In the genomic region with DNA sequence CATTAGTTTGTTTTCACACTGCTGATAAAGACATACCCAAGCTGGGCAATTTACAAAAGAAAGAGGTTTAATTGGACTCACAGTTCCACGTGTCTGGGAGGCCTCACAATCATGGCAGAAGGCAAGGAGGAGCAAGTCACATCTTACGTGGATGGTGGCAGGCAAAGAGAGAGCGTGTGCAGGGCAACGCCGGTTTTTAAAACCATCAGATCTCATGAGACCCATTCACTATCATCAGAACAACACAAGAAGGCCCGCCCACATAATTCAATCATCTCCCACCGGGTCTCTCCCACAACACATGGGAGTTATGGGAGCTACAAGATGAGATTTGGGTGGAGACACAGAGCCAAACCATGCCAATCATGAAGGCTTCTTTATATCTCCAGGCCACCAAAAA, we compare ENCODE assay signal across 2 cellular contexts. TPM values are rescaled to one million over a fixed set of nuclear protein-coding genes. Genes with fewer than 3 reads are reported as not detected.
A peak's percentile ranks its signal among the peaks of the same experiment; 100 is the strongest.
DNase-seq lines count a peak whose midpoint lies in the region; ATAC-seq and TF ChIP-seq lines count a peak whose summit lies in the region.
"Not testable (repeated sequence)": the region's sequence is repeated elsewhere in the genome, so short reads cannot be mapped to it uniquely, and the experiment has no call there.

No MANE protein-coding gene starts in this region.

- not testable (repeated sequence) for H3K36me3 ChIP-seq in SJSA1, upper lobe of right lung

- not testable (repeated sequence) for H3K4me1 ChIP-seq in SJSA1 (replicated peaks); upper lobe of right lung

- TF ChIP-seq CTCF in upper lobe of right lung (IDR thresholded peaks at IDR 0.05): not testable (repeated sequence)

- H3K27me3 ChIP-seq in SJSA1 (replicated peaks): peaks cover 100% of the 10 kb centered on the region
- H3K27me3 ChIP-seq in upper lobe of right lung: not testable (repeated sequence)

- intact Hi-C loops in upper lobe of right lung (cut with DNase I): not testable (repeated sequence)

- H3K9me3 ChIP-seq in SJSA1 (replicated peaks): peaks cover 19% of the 10 kb centered on the region; the same call in 1 of the 2 replicates
- H3K9me3 ChIP-seq in upper lobe of right lung: not testable (repeated sequence)

- not testable (repeated sequence) for H3K4me3 ChIP-seq in SJSA1, upper lobe of right lung

- DNase-seq in SJSA1 (ENCODE audit: low read depth in 1 of 2, low spot score in 2 of 2) (peak; percentile 69 to 86), upper lobe of right lung (peak; percentile 4)

- H3K27ac ChIP-seq in SJSA1, upper lobe of right lung: not testable (repeated sequence)

- not testable (repeated sequence) for ATAC-seq in upper lobe of right lung

RNA-seq across cellular contexts. Expression of gene RBM19, which starts 34.1 kb away (rescaled TPM):
- 271 and 433 TPM in 2 replicates for total RNA-seq in SJSA1 (2014; rRNA removed; shearing (Covaris generic))
- 36.4 TPM for total RNA-seq in upper lobe of right lung
